1 cellular context compared by ENCODE assay signal in the genomic region with DNA sequence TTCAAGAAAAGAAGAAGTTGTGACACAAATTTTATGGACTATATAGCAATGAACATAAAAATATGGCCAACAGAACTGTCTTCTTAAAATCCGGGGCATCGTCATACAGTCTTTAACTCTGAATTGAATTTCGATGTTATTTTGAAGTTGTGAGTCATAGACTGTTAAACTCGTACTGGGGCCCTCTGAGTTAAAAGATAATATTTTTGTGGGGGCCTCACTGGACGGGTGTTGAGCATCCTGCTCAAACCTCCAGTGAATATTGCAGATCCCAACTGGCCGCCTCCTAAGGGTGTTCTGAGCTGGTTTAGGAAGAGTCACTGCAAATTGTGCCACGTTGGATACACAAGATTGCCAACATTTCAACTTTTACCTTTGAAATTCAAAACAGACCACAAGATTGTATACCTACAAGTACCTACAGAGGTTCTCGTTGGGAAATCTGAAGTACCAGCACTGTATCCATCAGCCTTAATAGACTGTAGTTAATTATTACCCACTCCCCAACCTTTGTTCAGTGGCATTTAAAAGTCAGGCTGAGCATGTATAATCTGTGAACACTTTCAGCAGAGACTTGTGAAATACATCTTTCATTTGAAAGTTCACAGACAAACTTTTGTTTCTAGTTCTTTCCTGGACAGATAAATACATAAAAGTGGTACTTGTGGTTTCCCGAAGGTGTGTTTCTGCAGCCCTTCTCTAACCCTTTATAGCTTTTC.
TF ChIP-seq lines count a peak whose summit lies in the region.

No MANE protein-coding gene starts in this region.

TF ChIP-seq in HepG2, 621 proteins besides CTCF, POLR2A, EP300 and RAD21 (continued from another document and continues in another):
- TF ChIP-seq, protein P1, sequence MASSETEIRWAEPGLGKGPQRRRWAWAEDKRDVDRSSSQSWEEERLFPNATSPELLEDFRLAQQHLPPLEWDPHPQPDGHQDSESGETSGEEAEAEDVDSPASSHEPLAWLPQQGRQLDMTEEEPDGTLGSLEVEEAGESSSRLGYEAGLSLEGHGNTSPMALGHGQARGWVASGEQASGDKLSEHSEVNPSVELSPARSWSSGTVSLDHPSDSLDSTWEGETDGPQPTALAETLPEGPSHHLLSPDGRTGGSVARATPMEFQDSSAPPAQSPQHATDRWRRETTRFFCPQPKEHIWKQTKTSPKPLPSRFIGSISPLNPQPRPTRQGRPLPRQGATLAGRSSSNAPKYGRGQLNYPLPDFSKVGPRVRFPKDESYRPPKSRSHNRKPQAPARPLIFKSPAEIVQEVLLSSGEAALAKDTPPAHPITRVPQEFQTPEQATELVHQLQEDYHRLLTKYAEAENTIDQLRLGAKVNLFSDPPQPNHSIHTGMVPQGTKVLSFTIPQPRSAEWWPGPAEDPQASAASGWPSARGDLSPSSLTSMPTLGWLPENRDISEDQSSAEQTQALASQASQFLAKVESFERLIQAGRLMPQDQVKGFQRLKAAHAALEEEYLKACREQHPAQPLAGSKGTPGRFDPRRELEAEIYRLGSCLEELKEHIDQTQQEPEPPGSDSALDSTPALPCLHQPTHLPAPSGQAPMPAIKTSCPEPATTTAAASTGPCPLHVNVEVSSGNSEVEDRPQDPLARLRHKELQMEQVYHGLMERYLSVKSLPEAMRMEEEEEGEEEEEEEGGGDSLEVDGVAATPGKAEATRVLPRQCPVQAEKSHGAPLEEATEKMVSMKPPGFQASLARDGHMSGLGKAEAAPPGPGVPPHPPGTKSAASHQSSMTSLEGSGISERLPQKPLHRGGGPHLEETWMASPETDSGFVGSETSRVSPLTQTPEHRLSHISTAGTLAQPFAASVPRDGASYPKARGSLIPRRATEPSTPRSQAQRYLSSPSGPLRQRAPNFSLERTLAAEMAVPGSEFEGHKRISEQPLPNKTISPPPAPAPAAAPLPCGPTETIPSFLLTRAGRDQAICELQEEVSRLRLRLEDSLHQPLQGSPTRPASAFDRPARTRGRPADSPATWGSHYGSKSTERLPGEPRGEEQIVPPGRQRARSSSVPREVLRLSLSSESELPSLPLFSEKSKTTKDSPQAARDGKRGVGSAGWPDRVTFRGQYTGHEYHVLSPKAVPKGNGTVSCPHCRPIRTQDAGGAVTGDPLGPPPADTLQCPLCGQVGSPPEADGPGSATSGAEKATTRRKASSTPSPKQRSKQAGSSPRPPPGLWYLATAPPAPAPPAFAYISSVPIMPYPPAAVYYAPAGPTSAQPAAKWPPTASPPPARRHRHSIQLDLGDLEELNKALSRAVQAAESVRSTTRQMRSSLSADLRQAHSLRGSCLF (CRISPR knock-in tag; IDR thresholded peaks at IDR 0.05; ENCODE audit: borderline replicate concordance) = no peak
- TF ChIP-seq NFYB (CRISPR knock-in tag; IDR thresholded peaks at IDR 0.05) (no peak), PAF1 (CRISPR knock-in tag; IDR thresholded peaks at IDR 0.05) (no peak), ZBTB38 (CRISPR knock-in tag; IDR thresholded peaks at IDR 0.05) (no peak), NCOA5 (CRISPR knock-in tag; IDR thresholded peaks at IDR 0.05) (no peak), NR2F2 (IDR thresholded peaks at IDR 0.05; ENCODE audit: borderline replicate concordance, low read depth) (0 out of 2 replicates have a peak, but pooled peaks have one; percentile 50), ZNF350 (CRISPR knock-in tag; IDR thresholded peaks at IDR 0.05; ENCODE audit: borderline replicate concordance, low read depth) (no peak), ZNF558 (CRISPR knock-in tag; IDR thresholded peaks at IDR 0.05; ENCODE audit: borderline replicate concordance) (peak; percentile 36; the same call in 1 of the 2 replicates), ISX (CRISPR knock-in tag; conservative IDR thresholded peaks at IDR 0.05) (no peak), CBFB (CRISPR knock-in tag; IDR thresholded peaks at IDR 0.05) (peak; percentile 87), TEAD3 (CRISPR knock-in tag; optimal IDR thresholded peaks at IDR 0.05; ENCODE audit: borderline replicate concordance) (peak; percentile 35), ZNF790 (CRISPR knock-in tag; IDR thresholded peaks at IDR 0.05; ENCODE audit: borderline replicate concordance) (no peak), CBX1 (IDR thresholded peaks at IDR 0.05; ENCODE audit: low read depth) (no peak), MYC (CRISPR knock-in tag; IDR thresholded peaks at IDR 0.05; ENCODE audit: borderline replicate concordance) (no peak), GFI1 (CRISPR knock-in tag; IDR thresholded peaks at IDR 0.05; ENCODE audit: borderline replicate concordance) (peak; percentile 51), NCOA2 (CRISPR knock-in tag; IDR thresholded peaks at IDR 0.05) (peak; percentile 70), GABPA (IDR thresholded peaks at IDR 0.05; ENCODE audit: low read depth, low read length) (no peak), GABPA (CRISPR knock-in tag; IDR thresholded peaks at IDR 0.05; ENCODE audit: low read depth) (no peak), ZNF652 (CRISPR knock-in tag; IDR thresholded peaks at IDR 0.05; ENCODE audit: borderline replicate concordance, low read depth) (no peak), NCOR1 (IDR thresholded peaks at IDR 0.05; ENCODE audit: borderline replicate concordance, low read length) (peak; percentile 82; the same call in 1 of the 2 replicates), ZNF674 (CRISPR knock-in tag; IDR thresholded peaks at IDR 0.05; ENCODE audit: low read depth) (no peak), REXO4 (CRISPR knock-in tag; IDR thresholded peaks at IDR 0.05; ENCODE audit: borderline replicate concordance) (no peak), ATAD3A (CRISPR knock-in tag; IDR thresholded peaks at IDR 0.05) (no peak), TRIM24 (CRISPR knock-in tag; IDR thresholded peaks at IDR 0.05) (no peak), ARNT (IDR thresholded peaks at IDR 0.05) (no peak), ZNF616 (CRISPR knock-in tag; IDR thresholded peaks at IDR 0.05; ENCODE audit: low read depth) (no peak), ZNF878 (CRISPR knock-in tag; IDR thresholded peaks at IDR 0.05) (peak; percentile 85)
- TF ChIP-seq, protein P2, sequence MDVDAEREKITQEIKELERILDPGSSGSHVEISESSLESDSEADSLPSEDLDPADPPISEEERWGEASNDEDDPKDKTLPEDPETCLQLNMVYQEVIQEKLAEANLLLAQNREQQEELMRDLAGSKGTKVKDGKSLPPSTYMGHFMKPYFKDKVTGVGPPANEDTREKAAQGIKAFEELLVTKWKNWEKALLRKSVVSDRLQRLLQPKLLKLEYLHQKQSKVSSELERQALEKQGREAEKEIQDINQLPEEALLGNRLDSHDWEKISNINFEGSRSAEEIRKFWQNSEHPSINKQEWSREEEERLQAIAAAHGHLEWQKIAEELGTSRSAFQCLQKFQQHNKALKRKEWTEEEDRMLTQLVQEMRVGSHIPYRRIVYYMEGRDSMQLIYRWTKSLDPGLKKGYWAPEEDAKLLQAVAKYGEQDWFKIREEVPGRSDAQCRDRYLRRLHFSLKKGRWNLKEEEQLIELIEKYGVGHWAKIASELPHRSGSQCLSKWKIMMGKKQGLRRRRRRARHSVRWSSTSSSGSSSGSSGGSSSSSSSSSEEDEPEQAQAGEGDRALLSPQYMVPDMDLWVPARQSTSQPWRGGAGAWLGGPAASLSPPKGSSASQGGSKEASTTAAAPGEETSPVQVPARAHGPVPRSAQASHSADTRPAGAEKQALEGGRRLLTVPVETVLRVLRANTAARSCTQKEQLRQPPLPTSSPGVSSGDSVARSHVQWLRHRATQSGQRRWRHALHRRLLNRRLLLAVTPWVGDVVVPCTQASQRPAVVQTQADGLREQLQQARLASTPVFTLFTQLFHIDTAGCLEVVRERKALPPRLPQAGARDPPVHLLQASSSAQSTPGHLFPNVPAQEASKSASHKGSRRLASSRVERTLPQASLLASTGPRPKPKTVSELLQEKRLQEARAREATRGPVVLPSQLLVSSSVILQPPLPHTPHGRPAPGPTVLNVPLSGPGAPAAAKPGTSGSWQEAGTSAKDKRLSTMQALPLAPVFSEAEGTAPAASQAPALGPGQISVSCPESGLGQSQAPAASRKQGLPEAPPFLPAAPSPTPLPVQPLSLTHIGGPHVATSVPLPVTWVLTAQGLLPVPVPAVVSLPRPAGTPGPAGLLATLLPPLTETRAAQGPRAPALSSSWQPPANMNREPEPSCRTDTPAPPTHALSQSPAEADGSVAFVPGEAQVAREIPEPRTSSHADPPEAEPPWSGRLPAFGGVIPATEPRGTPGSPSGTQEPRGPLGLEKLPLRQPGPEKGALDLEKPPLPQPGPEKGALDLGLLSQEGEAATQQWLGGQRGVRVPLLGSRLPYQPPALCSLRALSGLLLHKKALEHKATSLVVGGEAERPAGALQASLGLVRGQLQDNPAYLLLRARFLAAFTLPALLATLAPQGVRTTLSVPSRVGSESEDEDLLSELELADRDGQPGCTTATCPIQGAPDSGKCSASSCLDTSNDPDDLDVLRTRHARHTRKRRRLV (CRISPR knock-in tag; IDR thresholded peaks at IDR 0.05) = no peak
- TF ChIP-seq, protein P3, sequence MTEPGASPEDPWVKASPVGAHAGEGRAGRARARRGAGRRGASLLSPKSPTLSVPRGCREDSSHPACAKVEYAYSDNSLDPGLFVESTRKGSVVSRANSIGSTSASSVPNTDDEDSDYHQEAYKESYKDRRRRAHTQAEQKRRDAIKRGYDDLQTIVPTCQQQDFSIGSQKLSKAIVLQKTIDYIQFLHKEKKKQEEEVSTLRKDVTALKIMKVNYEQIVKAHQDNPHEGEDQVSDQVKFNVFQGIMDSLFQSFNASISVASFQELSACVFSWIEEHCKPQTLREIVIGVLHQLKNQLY (CRISPR knock-in tag; IDR thresholded peaks at IDR 0.05) = no peak; the same call in 1 of the 2 replicates
- TF ChIP-seq, protein P4, sequence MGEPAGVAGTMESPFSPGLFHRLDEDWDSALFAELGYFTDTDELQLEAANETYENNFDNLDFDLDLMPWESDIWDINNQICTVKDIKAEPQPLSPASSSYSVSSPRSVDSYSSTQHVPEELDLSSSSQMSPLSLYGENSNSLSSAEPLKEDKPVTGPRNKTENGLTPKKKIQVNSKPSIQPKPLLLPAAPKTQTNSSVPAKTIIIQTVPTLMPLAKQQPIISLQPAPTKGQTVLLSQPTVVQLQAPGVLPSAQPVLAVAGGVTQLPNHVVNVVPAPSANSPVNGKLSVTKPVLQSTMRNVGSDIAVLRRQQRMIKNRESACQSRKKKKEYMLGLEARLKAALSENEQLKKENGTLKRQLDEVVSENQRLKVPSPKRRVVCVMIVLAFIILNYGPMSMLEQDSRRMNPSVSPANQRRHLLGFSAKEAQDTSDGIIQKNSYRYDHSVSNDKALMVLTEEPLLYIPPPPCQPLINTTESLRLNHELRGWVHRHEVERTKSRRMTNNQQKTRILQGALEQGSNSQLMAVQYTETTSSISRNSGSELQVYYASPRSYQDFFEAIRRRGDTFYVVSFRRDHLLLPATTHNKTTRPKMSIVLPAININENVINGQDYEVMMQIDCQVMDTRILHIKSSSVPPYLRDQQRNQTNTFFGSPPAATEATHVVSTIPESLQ (CRISPR knock-in tag; conservative IDR thresholded peaks at IDR 0.05) = no peak
- TF ChIP-seq, protein P5, sequence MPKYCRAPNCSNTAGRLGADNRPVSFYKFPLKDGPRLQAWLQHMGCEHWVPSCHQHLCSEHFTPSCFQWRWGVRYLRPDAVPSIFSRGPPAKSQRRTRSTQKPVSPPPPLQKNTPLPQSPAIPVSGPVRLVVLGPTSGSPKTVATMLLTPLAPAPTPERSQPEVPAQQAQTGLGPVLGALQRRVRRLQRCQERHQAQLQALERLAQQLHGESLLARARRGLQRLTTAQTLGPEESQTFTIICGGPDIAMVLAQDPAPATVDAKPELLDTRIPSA (CRISPR knock-in tag; IDR thresholded peaks at IDR 0.05; ENCODE audit: borderline replicate concordance) = no peak
- TF ChIP-seq, protein P6, sequence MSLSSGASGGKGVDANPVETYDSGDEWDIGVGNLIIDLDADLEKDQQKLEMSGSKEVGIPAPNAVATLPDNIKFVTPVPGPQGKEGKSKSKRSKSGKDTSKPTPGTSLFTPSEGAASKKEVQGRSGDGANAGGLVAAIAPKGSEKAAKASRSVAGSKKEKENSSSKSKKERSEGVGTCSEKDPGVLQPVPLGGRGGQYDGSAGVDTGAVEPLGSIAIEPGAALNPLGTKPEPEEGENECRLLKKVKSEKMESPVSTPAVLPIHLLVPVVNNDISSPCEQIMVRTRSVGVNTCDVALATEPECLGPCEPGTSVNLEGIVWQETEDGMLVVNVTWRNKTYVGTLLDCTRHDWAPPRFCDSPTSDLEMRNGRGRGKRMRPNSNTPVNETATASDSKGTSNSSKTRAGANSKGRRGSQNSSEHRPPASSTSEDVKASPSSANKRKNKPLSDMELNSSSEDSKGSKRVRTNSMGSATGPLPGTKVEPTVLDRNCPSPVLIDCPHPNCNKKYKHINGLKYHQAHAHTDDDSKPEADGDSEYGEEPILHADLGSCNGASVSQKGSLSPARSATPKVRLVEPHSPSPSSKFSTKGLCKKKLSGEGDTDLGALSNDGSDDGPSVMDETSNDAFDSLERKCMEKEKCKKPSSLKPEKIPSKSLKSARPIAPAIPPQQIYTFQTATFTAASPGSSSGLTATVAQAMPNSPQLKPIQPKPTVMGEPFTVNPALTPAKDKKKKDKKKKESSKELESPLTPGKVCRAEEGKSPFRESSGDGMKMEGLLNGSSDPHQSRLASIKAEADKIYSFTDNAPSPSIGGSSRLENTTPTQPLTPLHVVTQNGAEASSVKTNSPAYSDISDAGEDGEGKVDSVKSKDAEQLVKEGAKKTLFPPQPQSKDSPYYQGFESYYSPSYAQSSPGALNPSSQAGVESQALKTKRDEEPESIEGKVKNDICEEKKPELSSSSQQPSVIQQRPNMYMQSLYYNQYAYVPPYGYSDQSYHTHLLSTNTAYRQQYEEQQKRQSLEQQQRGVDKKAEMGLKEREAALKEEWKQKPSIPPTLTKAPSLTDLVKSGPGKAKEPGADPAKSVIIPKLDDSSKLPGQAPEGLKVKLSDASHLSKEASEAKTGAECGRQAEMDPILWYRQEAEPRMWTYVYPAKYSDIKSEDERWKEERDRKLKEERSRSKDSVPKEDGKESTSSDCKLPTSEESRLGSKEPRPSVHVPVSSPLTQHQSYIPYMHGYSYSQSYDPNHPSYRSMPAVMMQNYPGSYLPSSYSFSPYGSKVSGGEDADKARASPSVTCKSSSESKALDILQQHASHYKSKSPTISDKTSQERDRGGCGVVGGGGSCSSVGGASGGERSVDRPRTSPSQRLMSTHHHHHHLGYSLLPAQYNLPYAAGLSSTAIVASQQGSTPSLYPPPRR (CRISPR knock-in tag; IDR thresholded peaks at IDR 0.05; ENCODE audit: borderline replicate concordance) = peak; percentile 77; the same call in 1 of the 2 replicates
- TF ChIP-seq, protein P7, sequence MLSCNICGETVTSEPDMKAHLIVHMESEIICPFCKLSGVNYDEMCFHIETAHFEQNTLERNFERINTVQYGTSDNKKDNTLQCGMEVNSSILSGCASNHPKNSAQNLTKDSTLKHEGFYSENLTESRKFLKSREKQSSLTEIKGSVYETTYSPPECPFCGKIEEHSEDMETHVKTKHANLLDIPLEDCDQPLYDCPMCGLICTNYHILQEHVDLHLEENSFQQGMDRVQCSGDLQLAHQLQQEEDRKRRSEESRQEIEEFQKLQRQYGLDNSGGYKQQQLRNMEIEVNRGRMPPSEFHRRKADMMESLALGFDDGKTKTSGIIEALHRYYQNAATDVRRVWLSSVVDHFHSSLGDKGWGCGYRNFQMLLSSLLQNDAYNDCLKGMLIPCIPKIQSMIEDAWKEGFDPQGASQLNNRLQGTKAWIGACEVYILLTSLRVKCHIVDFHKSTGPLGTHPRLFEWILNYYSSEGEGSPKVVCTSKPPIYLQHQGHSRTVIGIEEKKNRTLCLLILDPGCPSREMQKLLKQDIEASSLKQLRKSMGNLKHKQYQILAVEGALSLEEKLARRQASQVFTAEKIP (CRISPR knock-in tag; IDR thresholded peaks at IDR 0.05; ENCODE audit: borderline replicate concordance) = no peak
